ENCODE assay signal across 23 cellular contexts in the genomic region with DNA sequence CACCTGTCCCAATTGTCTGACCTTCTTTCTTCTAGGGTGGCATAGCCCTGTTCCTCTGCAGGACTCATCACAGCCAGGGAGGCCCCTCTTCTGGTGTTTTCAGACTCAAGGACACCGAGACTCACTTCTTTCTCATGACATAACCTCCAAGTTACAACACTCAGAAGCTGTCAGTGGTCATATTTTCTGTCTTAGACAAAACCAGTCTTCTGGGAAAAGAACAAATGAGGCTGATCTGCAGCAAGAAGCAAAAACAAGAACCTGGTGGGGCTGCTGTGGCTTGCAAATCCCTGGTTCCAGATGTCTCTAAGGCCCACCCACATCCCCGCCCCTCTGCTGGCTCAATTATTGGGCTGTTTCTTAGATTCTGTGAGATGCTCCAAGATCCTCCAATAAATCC. TPM values are rescaled to one million over a fixed set of nuclear protein-coding genes. Genes with fewer than 3 reads are reported as not detected.
DNase-seq lines count a peak whose midpoint lies in the region; ATAC-seq and TF ChIP-seq lines count a peak whose summit lies in the region.
"Had no signal": no experiment of that assay in that cellular context is flagged by ENCODE, and none has a peak within 500 bp of the region (broad histone marks: within the 10 kb centered on the region; RNA-seq: fewer than 3 reads in every experiment).

No MANE protein-coding gene starts in this region.

- peaks cover 67% of the 10 kb centered on the region for H3K4me1 ChIP-seq in BLaER1
- peaks cover 8% of the 10 kb centered on the region; the same call in 1 of the 2 replicates for H3K4me1 ChIP-seq in GM23248 (ENCODE audit: insufficient read depth)
- H3K4me1 ChIP-seq: A549 had no signal

- H3K9me2 ChIP-seq in GM23248 (ENCODE audit: insufficient read depth): no peaks in the 10 kb centered on the region

- in situ Hi-C loops in GM23248 (cut with MboI): no loop called here

- no peaks in the 10 kb centered on the region for H3F3A ChIP-seq in GM23248 (ENCODE audit: insufficient read depth)

- TF ChIP-seq POLR2A in erythroblast (IDR thresholded peaks at IDR 0.05; ENCODE audit: low read length): no peak

- H3K36me3 ChIP-seq in BLaER1: no peaks in the 10 kb centered on the region
- no peaks in the 10 kb centered on the region; the same call in 1 of the 2 replicates for H3K36me3 ChIP-seq in GM23248 (ENCODE audit: low read depth)

- H3K27me3 ChIP-seq in BLaER1: no peaks in the 10 kb centered on the region
- no peaks in the 10 kb centered on the region for H3K27me3 ChIP-seq in GM23248 (replicated peaks; ENCODE audit: insufficient read depth)

- H3K9ac ChIP-seq in BLaER1 (no peak overlapping the region), GM23248 (no peak overlapping the region)

- no peak for ATAC-seq in left lobe of liver
- ATAC-seq: A549, GM12878, GM23338, HCT116 had no signal

- H3K79me2 ChIP-seq in GM23248 (ENCODE audit: insufficient read depth): no peaks in the 10 kb centered on the region

- H3K4me2 ChIP-seq in BLaER1 (peak overlapping the region; percentile 68), GM23248 (ENCODE audit: unreplicated experiment) (no peak overlapping the region)
- H3K4me2 ChIP-seq: A549, GM23338 had no signal

- H4K20me1 ChIP-seq in BLaER1: no peaks in the 10 kb centered on the region
- H4K20me1 ChIP-seq in GM23248 (ENCODE audit: insufficient read depth): no peaks in the 10 kb centered on the region

- H3K9me3 ChIP-seq in BLaER1: no peaks in the 10 kb centered on the region
- H3K9me3 ChIP-seq in GM23248 (ENCODE audit: low read depth): no peaks in the 10 kb centered on the region
- H3K9me3 ChIP-seq: A549 had no signal

- H3K4me3 ChIP-seq in BLaER1 (no peak overlapping the region), GM23248 (no peak overlapping the region)
- H3K4me3 ChIP-seq: A549, GM12878, GM23338 had no signal

- 39 to 56% methylated on average over 2 of the region's 2 CpGs for WGBS in GM23248 (ENCODE audit: low coverage in 1 of 2, low lambda C conversion rate in 2 of 2, missing lambda C conversion rate in 2 of 2), 2 experiments

- H3K27ac ChIP-seq in BLaER1 (no peak overlapping the region), GM23248 (no peak overlapping the region)
- H3K27ac ChIP-seq: A549 had no signal

- intact Hi-C loops in posterior vena cava (cut with DNase I): no loop called here

- no peak overlapping the region for H2AFZ ChIP-seq in GM23248
- H2AFZ ChIP-seq: GM23338 had no signal

- DNase-seq in amniotic epithelial cell (ENCODE audit: low read depth) (peak; percentile 72), posterior vena cava (ENCODE audit: low spot score) (peak; percentile 18), germinal center (ENCODE audit: low spot score) (no peak), left lobe of liver (ENCODE audit: low spot score) (no peak), GM23248 (no peak), erythroblast (lab: John Stamatoyannopoulos, UW) (no peak)
- DNase-seq: 8988T; ACHN; CD4-positive, alpha-beta T cell; CD8-positive, alpha-beta memory T cell; DMS 273 treated with DMSO at 0.1 percent for 48 hours; DMS79; EL; GDM1; H9 had no signal

RNA-seq across cellular contexts. Expression of gene LOXL1, which starts 16.6 kb away (rescaled TPM):
- 100 to 1,000 TPM in 1 of 2 donors, 10 to 100 TPM in 1; 94.6 to 110 TPM for total RNA-seq in posterior vena cava
- total RNA-seq in left lobe of liver: 0.75 TPM
- 534 and 540 TPM in 2 replicates for total RNA-seq in GM23248 (2014; rRNA removed; shearing (Covaris generic))
- 396 and 401 TPM in 2 replicates for polyA plus RNA-seq in GM23248 (2016; fragmentation: Nextera tagmentation; extraction: Ambion mirVana)

RNA-seq across cellular contexts. Expression of gene TBC1D21, which starts 36.3 kb away (rescaled TPM):
- not detected for total RNA-seq in posterior vena cava
- not detected for total RNA-seq in left lobe of liver
- total RNA-seq in GM23248 (2014; rRNA removed; shearing (Covaris generic)): not detected in 2 replicates
- not detected in 2 replicates for polyA plus RNA-seq in GM23248 (2016; fragmentation: Nextera tagmentation; extraction: Ambion mirVana)
- total RNA-seq: CD4-positive, alpha-beta T cell; CD8-positive, alpha-beta memory T cell; GM12878; GM23338; H4; H9 had no signal
- polyA plus RNA-seq: A549; BJ; CD14-positive monocyte; CD8-positive, alpha-beta memory T cell; GM12878; GM23338 had no signal

Comparison
In these comparisons a context has a peak if more than half of its experiments do, and no peak if none do; other contexts are left out.
1. DNase-seq: peak in amniotic epithelial cell (single experiment) and posterior vena cava (single experiment); none in germinal center (single experiment), left lobe of liver (single experiment), GM23248 (single experiment) and erythroblast (0 of 2).
2. RNA of gene LOXL1, which starts 16.6 kb away (total RNA-seq): 534 to 540 TPM in GM23248 and 94.6 to 110 TPM in posterior vena cava; 0.75 TPM in left lobe of liver (single experiment); every median in the first group is over 10 times any median in the second.